ENCODE assay signal across 8 cellular contexts in genomic region chr10:118341678-118342637, GRCh38. TPM values are rescaled to one million over a fixed set of nuclear protein-coding genes. Genes with fewer than 3 reads are reported as not detected.
DNase-seq lines count a peak whose midpoint lies in the region; ATAC-seq, FAIRE-seq and TF ChIP-seq lines count a peak whose summit lies in the region.

TSS of gene FAM204A (minus strand) at chr10:118342324. CDS start at chr10:118336415, 5,909 bp downstream.

- no peaks in the 10 kb centered on the region for H3K9me3 Mint-ChIP-seq in T-cell
- H3K9me3 Mint-ChIP-seq in type B pancreatic cell, result no peaks in the 10 kb centered on the region

- H3K4me3 Mint-ChIP-seq in T-cell (peak within 1 kb of the TSS; percentile 76 to 96 (median 95)), type B pancreatic cell (peak within 1 kb of the TSS; percentile 91)

- TF ChIP-seq POLR2A in GM12891 (IDR thresholded peaks at IDR 0.05; ENCODE audit: low read depth, low read length), result peak; percentile 84
- TF ChIP-seq POLR2A in heart left ventricle (IDR thresholded peaks at IDR 0.05), result peak in 1 of 2 donors; percentile 49

- peaks cover 0 to 51% (median 37%) of the 10 kb centered on the region in 12 donors for H3K4me1 ChIP-seq in heart left ventricle

- H3K36me3 ChIP-seq in heart left ventricle, result peaks cover 0 to 14% (median 0%) of the 10 kb centered on the region in 9 donors

- H3K27me3 ChIP-seq in heart left ventricle, result no peaks in the 10 kb centered on the region

- H3K36me3 Mint-ChIP-seq in T-cell, result peaks cover 2% of the 10 kb centered on the region
- H3K36me3 Mint-ChIP-seq in type B pancreatic cell, result no peaks in the 10 kb centered on the region

- CTCF ChIA-PET in T-cell (lab: Charles Lee), result no interaction called here

- H3K4me1 Mint-ChIP-seq in T-cell, result peaks cover 41 to 61% (median 59%) of the 10 kb centered on the region in 3 donors
- peaks cover 13% of the 10 kb centered on the region for H3K4me1 Mint-ChIP-seq in type B pancreatic cell (ENCODE audit: unreplicated experiment)

- H3K27me3 Mint-ChIP-seq in T-cell (no peaks in the 10 kb centered on the region), type B pancreatic cell (peaks cover 3% of the 10 kb centered on the region)

- FAIRE-seq in GM12891 (lab: Jason Lieb, UNC), result peak; percentile 95

- TF ChIP-seq CTCF in heart left ventricle (IDR thresholded peaks at IDR 0.05) (no peak), type B pancreatic cell (conservative IDR thresholded peaks at IDR 0.05) (no peak)

- intact Hi-C loops in heart left ventricle (cut with DNase I), result loop anchor here in 1 of 10 donors (10.0 kb wide), 1 partner anchor 83 kb away; no protein-coding TSS in a partner anchor

- peak within 1 kb of the TSS; percentile 70 to 98 (median 84) for H3K4me3 ChIP-seq in heart left ventricle

- WGBS in adipose tissue, 3 donors, result 0 to 1% (median 1%) methylated on average over 48 of the region's 48 CpGs
- 0 to 1% (median 1%) methylated on average over 32 to 48 of the region's 48 CpGs for WGBS in heart left ventricle, 4 donors

- peak; percentile 83 for DNase-seq in GM12891 (ENCODE audit: insufficient read length, low spot score)
- peak; percentile 89 for DNase-seq in NCI-H1436 treated with DMSO at 0.1 percent for 48 hours (lab: John Stamatoyannopoulos, UW)
- DNase-seq in T-cell, result peak; percentile 88 to 99 (median 96)
- DNase-seq in heart left ventricle, result peak; percentile 94 to 95 (median 94)
- DNase-seq in pons (ENCODE audit: low spot score), result peak; percentile 86
- DNase-seq in type B pancreatic cell (ENCODE audit: extremely low spot score, unreplicated experiment), result peak; percentile 94

- peak; percentile 100 for ATAC-seq in HG02840 (IDR thresholded peaks at IDR 0.05; ENCODE audit: low FRiP score, unreplicated experiment)
- ATAC-seq in T-cell (replicated peaks in 1 of 4), result peak; percentile 96 to 99 (median 98)
- ATAC-seq in heart left ventricle, result peak; percentile 98 to 100 (median 98)

- H3K27ac Mint-ChIP-seq in T-cell (peak within 1 kb of the TSS; percentile 91 to 93), type B pancreatic cell (peak within 1 kb of the TSS; percentile 87)

- H3K27ac ChIP-seq in adipose tissue (ENCODE audit: low read depth, low read length), result no peak within 1 kb of the TSS
- peak within 1 kb of the TSS; percentile 55 to 90 (median 78) for H3K27ac ChIP-seq in heart left ventricle

- H3K9me3 ChIP-seq in heart left ventricle, result no peaks in the 10 kb centered on the region

- POLR2A ChIA-PET in T-cell (lab: Charles Lee), result no interaction called here

TF ChIP-seq in GM12891, 5 proteins besides CTCF, POLR2A, EP300 and RAD21:
- TF ChIP-seq POU2F2 (IDR thresholded peaks at IDR 0.05; ENCODE audit: low read depth, low read length) (peak; percentile 55; the same call in 1 of the 2 replicates), POLR2AphosphoS5 (IDR thresholded peaks at IDR 0.05; ENCODE audit: low read depth, low read length) (peak; percentile 76), SPI1 (IDR thresholded peaks at IDR 0.05; ENCODE audit: low read depth, low read length) (peak; percentile 86), TAF1 (IDR thresholded peaks at IDR 0.05; ENCODE audit: low read depth, low read length) (peak; percentile 96), PAX5 (IDR thresholded peaks at IDR 0.05; ENCODE audit: insufficient read depth, low read length, severe bottlenecking) (no peak)

RNA-seq across cellular contexts. Expression of gene FAM204A, which starts in this region (rescaled TPM):
- polyA plus RNA-seq in GM12891 (2012; ENCODE audit: low read depth, missing spikeins), result 43.8 TPM
- total RNA-seq in T-cell (10 to 100 TPM; 57.1 to 63.3 (median 58.0) TPM), heart left ventricle (10 to 100 TPM; 41.0 to 75.1 (median 58.3) TPM), type B pancreatic cell (ENCODE audit: low replicate concordance) (57.8 and 58.0 TPM in 2 replicates)
- polyA plus RNA-seq in adipose tissue (10 to 100 TPM; 26.0 to 67.7 (median 48.0) TPM), heart left ventricle (10 to 100 TPM; 21.8 to 55.9 TPM)
